ENCODE assay signal across 17 cellular contexts in genomic region chr17:42192189-42193126, GRCh38. TPM values are rescaled to one million over a fixed set of nuclear protein-coding genes. Genes with fewer than 3 reads are reported as not detected.
DNase-seq lines count a peak whose midpoint lies in the region; ATAC-seq and TF ChIP-seq lines count a peak whose summit lies in the region.
"Had no signal": no experiment of that assay in that cellular context is flagged by ENCODE, and none has a peak within 500 bp of the region (broad histone marks: within the 10 kb centered on the region; RNA-seq: fewer than 3 reads in every experiment).

No MANE protein-coding gene starts in this region.

- CTCF ChIA-PET in T-cell (lab: Charles Lee): no interaction called here

- no peak for TF ChIP-seq CTCF in osteocyte (IDR thresholded peaks at IDR 0.05)

- POLR2A ChIA-PET in T-cell (lab: Charles Lee): interaction anchor here in 1 of 2 donors (0.7 kb wide), 1 partner anchor 10 kb away, joined by 5 read pairs; no protein-coding TSS in a partner anchor

- ATAC-seq in stimulated activated naive CD8-positive, alpha-beta T cell treated with anti-CD3 and anti-CD28 coated beads, Interleukin-15, Interleukin-2, amounts not matched to agents 100 U/mL and 50 U/mL, for 24 hours: no peak
- no peak for ATAC-seq in T-cell (replicated peaks in 1 of 4)
- no peak for ATAC-seq in HG03571 (IDR thresholded peaks at IDR 0.05; ENCODE audit: unreplicated experiment)
- ATAC-seq in HG02763 (IDR thresholded peaks at IDR 0.05; ENCODE audit: unreplicated experiment): no peak
- ATAC-seq: SK-N-SH treated with all-trans-retinoic acid at 6 μM for 48 hours had no signal

- DNase-seq in stimulated activated naive CD8-positive, alpha-beta T cell treated with anti-CD3 and anti-CD28 coated beads, Interleukin-15, Interleukin-2, amounts not matched to agents 100 U/mL and 50 U/mL, for 24 hours: no peak
- DNase-seq in T-cell: no peak
- DNase-seq in immature natural killer cell: no peak
- DNase-seq in NCI-H1930 (lab: John Stamatoyannopoulos, UW): no peak
- no peak for DNase-seq in osteocyte (ENCODE audit: extremely low spot score, unreplicated experiment)
- DNase-seq: H9, NCI-H1417 treated with DMSO at 0.1 percent for 48 hours, NCI-H345 had no signal

- peaks cover 5% of the 10 kb centered on the region for H3K36me3 Mint-ChIP-seq in stimulated activated naive CD8-positive, alpha-beta T cell treated with anti-CD3 and anti-CD28 coated beads, Interleukin-15, Interleukin-2, amounts not matched to agents 100 ng/mL and 50 ng/mL, for 24 hours (ENCODE audit: low read depth)
- peaks cover 3% of the 10 kb centered on the region for H3K36me3 Mint-ChIP-seq in T-cell
- H3K36me3 Mint-ChIP-seq in immature natural killer cell: peaks cover 0 to 6% (median 4%) of the 10 kb centered on the region in 3 donors
- no peaks in the 10 kb centered on the region for H3K36me3 Mint-ChIP-seq in osteocyte (ENCODE audit: unreplicated experiment)

- H3K4me3 Mint-ChIP-seq in stimulated activated naive CD8-positive, alpha-beta T cell treated with anti-CD3 and anti-CD28 coated beads, Interleukin-15, Interleukin-2, amounts not matched to agents 100 ng/mL and 50 ng/mL, for 24 hours: peak overlapping the region; percentile 91
- peak overlapping the region in 2 of 3 donors; percentile 94 for H3K4me3 Mint-ChIP-seq in T-cell
- peak overlapping the region; percentile 30 to 95 (median 62) for H3K4me3 Mint-ChIP-seq in immature natural killer cell
- H3K4me3 Mint-ChIP-seq in osteocyte (ENCODE audit: unreplicated experiment): no peak overlapping the region

- H3K27me3 Mint-ChIP-seq in stimulated activated naive CD8-positive, alpha-beta T cell treated with anti-CD3 and anti-CD28 coated beads, Interleukin-15, Interleukin-2, amounts not matched to agents 100 ng/mL and 50 ng/mL, for 24 hours: no peaks in the 10 kb centered on the region
- H3K27me3 Mint-ChIP-seq in T-cell (no peaks in the 10 kb centered on the region), immature natural killer cell (ENCODE audit: low read depth in 3 of 3) (peaks cover 0 to 8% (median 2%) of the 10 kb centered on the region in 3 donors), osteocyte (ENCODE audit: unreplicated experiment) (no peaks in the 10 kb centered on the region)

- H3K4me1 Mint-ChIP-seq in stimulated activated naive CD8-positive, alpha-beta T cell treated with anti-CD3 and anti-CD28 coated beads, Interleukin-15, Interleukin-2, amounts not matched to agents 100 ng/mL and 50 ng/mL, for 24 hours (ENCODE audit: low read depth): peaks cover 24% of the 10 kb centered on the region
- peaks cover 26 to 31% (median 29%) of the 10 kb centered on the region in 3 donors for H3K4me1 Mint-ChIP-seq in T-cell
- H3K4me1 Mint-ChIP-seq in immature natural killer cell: peaks cover 21 to 22% of the 10 kb centered on the region in 2 donors
- peaks cover 9% of the 10 kb centered on the region for H3K4me1 Mint-ChIP-seq in osteocyte (ENCODE audit: unreplicated experiment)

- H3K27ac Mint-ChIP-seq in stimulated activated naive CD8-positive, alpha-beta T cell treated with anti-CD3 and anti-CD28 coated beads, Interleukin-15, Interleukin-2, amounts not matched to agents 100 ng/mL and 50 ng/mL, for 24 hours: no peak overlapping the region
- peak overlapping the region; percentile 52 to 71 for H3K27ac Mint-ChIP-seq in T-cell
- peak overlapping the region in 3 of 6 donors; percentile 60 to 87 (median 62) for H3K27ac Mint-ChIP-seq in immature natural killer cell
- H3K27ac Mint-ChIP-seq in osteocyte (ENCODE audit: unreplicated experiment): no peak overlapping the region

- H3K9me3 Mint-ChIP-seq in stimulated activated naive CD8-positive, alpha-beta T cell treated with anti-CD3 and anti-CD28 coated beads, Interleukin-15, Interleukin-2, amounts not matched to agents 100 ng/mL and 50 ng/mL, for 24 hours: no peaks in the 10 kb centered on the region
- H3K9me3 Mint-ChIP-seq in T-cell (no peaks in the 10 kb centered on the region), immature natural killer cell (no peaks in the 10 kb centered on the region), osteocyte (ENCODE audit: unreplicated experiment) (no peaks in the 10 kb centered on the region)
- H3K9me3 Mint-ChIP-seq: H9 had no signal

RNA-seq across cellular contexts. Expression of gene GHDC, which starts 1.8 kb away (rescaled TPM):
- total RNA-seq in T-cell: 10 to 100 TPM; 15.8 to 26.2 (median 22.5) TPM
- 10 to 100 TPM; 15.8 to 21.1 (median 19.9) TPM for polyA plus RNA-seq in immature natural killer cell
- 7.3 and 9.1 TPM in 2 replicates for total RNA-seq in osteocyte

RNA-seq across cellular contexts. Expression of gene HCRT, which starts 7.2 kb away (rescaled TPM):
- total RNA-seq in T-cell (not detected), osteocyte (not detected in 2 replicates)
- polyA plus RNA-seq in immature natural killer cell: not detected
- total RNA-seq: Daoy, endothelial cell of umbilical vein, H9, omental fat pad, smooth muscle cell, subcutaneous adipose tissue had no signal
- polyA plus RNA-seq: endothelial cell of umbilical vein, smooth muscle cell had no signal

RNA-seq across cellular contexts. Expression of gene KCNH4, which starts 11.5 kb away (rescaled TPM):
- total RNA-seq in T-cell (under 1 TPM in 4 of 5 donors, not detected in 1; 0.06 to 0.35 (median 0.20) TPM), osteocyte (not detected in 2 replicates)
- polyA plus RNA-seq in immature natural killer cell: not detected
- total RNA-seq: H9, smooth muscle cell had no signal
- polyA plus RNA-seq: smooth muscle cell had no signal

RNA-seq across cellular contexts. Expression of gene RAB5C, which starts 37.7 kb away (rescaled TPM):
- total RNA-seq in T-cell (10 to 100 TPM; 72.3 to 85.9 (median 79.3) TPM), osteocyte (121 and 126 TPM in 2 replicates)
- 100 to 1,000 TPM; 120 to 152 (median 133) TPM for polyA plus RNA-seq in immature natural killer cell

Comparison
In these comparisons a context has a peak if more than half of its experiments do, and no peak if none do; other contexts are left out.
1. H3K27ac Mint-ChIP-seq: peak in T-cell (2 of 2); none in stimulated activated naive CD8-positive, alpha-beta T cell treated with anti-CD3 and anti-CD28 coated beads, Interleukin-15, Interleukin-2, amounts not matched to agents 100 ng/mL and 50 ng/mL, for 24 hours (single experiment) and osteocyte (single experiment).